Comparison of ENCODE assay signal across 26 cellular contexts in the genomic region with DNA sequence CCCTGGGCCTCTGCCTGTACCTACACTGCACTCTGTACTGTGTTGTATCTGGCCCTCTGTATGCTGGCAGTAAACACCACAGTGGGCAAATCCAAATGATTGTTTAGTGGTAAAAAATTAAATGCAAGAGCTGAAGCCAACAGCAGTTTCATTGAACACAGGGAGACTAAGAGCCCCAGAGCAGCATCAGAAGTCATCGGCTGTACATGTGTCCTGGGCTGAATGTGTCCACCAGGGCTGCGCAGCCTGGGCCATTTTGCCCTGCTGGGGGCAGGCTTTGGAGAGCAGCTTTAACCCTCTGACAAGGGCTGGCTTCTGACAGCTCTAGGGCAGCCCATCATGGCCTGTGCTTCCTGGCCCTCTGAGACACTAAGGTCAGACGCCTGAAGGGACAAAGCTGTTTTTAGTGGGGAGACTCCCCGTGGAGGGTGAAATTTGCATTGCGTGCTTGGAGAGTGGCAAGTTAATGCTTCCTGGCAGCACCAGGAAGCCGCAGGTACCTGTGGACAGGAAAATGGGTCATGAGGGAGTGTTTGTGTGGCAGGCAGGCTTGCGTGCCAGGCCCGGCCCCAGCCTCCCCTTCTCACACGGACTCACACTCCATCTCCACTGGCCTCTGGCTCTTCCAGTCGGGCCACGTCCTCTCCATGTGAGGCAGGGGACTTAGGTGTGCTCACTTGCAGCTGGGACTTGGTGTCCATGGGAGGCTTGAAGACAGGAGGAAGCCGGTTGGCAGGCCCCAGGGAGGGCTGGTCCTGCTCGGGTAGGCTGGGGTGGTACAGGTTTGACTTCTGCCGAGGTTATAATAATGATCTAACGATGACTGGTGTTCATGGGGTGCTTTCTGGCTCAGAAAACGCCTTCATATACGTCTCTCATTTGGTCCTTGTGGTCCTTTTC.
DNase-seq lines count a peak whose midpoint lies in the region; ATAC-seq, FAIRE-seq and TF ChIP-seq lines count a peak whose summit lies in the region.
"Had no signal": no experiment of that assay in that cellular context is flagged by ENCODE, and none has a peak within 500 bp of the region (broad histone marks: within the 10 kb centered on the region; RNA-seq: fewer than 3 reads in every experiment).

No MANE protein-coding gene starts in this region.

- H3K27me3 Mint-ChIP-seq in H9 (ENCODE audit: low read depth): no peaks in the 10 kb centered on the region; the same call in 1 of the 2 replicates

- H4K20me1 ChIP-seq in H9 (ENCODE audit: control insufficient read depth, insufficient read depth, insufficient read length) (no peaks in the 10 kb centered on the region), smooth muscle cell (ENCODE audit: low read depth) (peaks cover 54% of the 10 kb centered on the region)

- H3K27me3 ChIP-seq in H9 (ENCODE audit: insufficient read depth, low read length): no peaks in the 10 kb centered on the region
- H3K27me3 ChIP-seq in WERI-Rb-1 (ENCODE audit: insufficient read depth, low read depth, severe bottlenecking): no peaks in the 10 kb centered on the region
- no peaks in the 10 kb centered on the region for H3K27me3 ChIP-seq in right atrium auricular region
- no peaks in the 10 kb centered on the region for H3K27me3 ChIP-seq in smooth muscle cell (ENCODE audit: low read depth)

- H3K4me2 ChIP-seq in H9 (ENCODE audit: insufficient read depth, insufficient read length, low read length) (no peak overlapping the region), smooth muscle cell (peak overlapping the region; percentile 21)

- H3K23ac ChIP-seq in H9 (ENCODE audit: insufficient read length, low read depth, low read length): no peak overlapping the region

- H3K4me1 Mint-ChIP-seq in H9: peaks cover 33 to 45% of the 10 kb centered on the region in 2 experiments
- H3K4me1 Mint-ChIP-seq: activated CD4-positive, alpha-beta memory T cell treated with anti-CD3 and anti-CD28 coated beads, Interleukin-2, amount 10 ng/mL, durations not matched to agents 7 days and 5 days; CD4-positive, alpha-beta memory T cell had no signal

- no peak overlapping the region for H2BK120ac ChIP-seq in H9 (ENCODE audit: low read depth, low read length, poor library complexity, severe bottlenecking)

- no peak overlapping the region for H2BK5ac ChIP-seq in H9 (ENCODE audit: insufficient read length, low read length)

- H3K36me3 Mint-ChIP-seq in H9 (ENCODE audit: insufficient read depth in 1 of 3, low read depth in 3 of 3): peaks cover 0 to 12% (median 8%) of the 10 kb centered on the region in 3 experiments; a peak in 6 of 7 replicates
- H3K36me3 Mint-ChIP-seq: CD4-positive, alpha-beta memory T cell had no signal

- no peak overlapping the region for H2BK12ac ChIP-seq in H9 (ENCODE audit: insufficient read length, low read depth, low read length)

- H3K18ac ChIP-seq in H9 (ENCODE audit: insufficient read length, low read depth, low read length): no peak overlapping the region

- H3K9me3 Mint-ChIP-seq in H9: peaks cover 0 to 6% of the 10 kb centered on the region in 2 experiments; a peak in 3 of 5 replicates
- H3K9me3 Mint-ChIP-seq: activated CD4-positive, alpha-beta memory T cell treated with anti-CD3 and anti-CD28 coated beads, Interleukin-2, amount 10 ng/mL, durations not matched to agents 7 days and 5 days had no signal

- H3K36me3 ChIP-seq in WERI-Rb-1 (peaks cover 83% of the 10 kb centered on the region), right atrium auricular region (no peaks in the 10 kb centered on the region), smooth muscle cell (ENCODE audit: low read depth) (no peaks in the 10 kb centered on the region)
- H3K36me3 ChIP-seq: lower lobe of right lung, prostate gland had no signal

- no peak overlapping the region for H2BK15ac ChIP-seq in H9 (ENCODE audit: low read depth, low read length)

- H3K4me1 ChIP-seq in H9 (ENCODE audit: insufficient read depth, low read length) (peaks cover 3% of the 10 kb centered on the region; the same call in 1 of the 2 replicates), right atrium auricular region (peaks cover 0 to 71% of the 10 kb centered on the region in 2 donors), smooth muscle cell (ENCODE audit: low read depth) (peaks cover 15% of the 10 kb centered on the region)

- no CpG with 5 or more reads among the region's 17 CpGs for WGBS in H9 (ENCODE audit: extremely low coverage, insufficient read length, low lambda C conversion rate)
- WGBS in smooth muscle cell (ENCODE audit: low lambda C conversion rate): 87% methylated on average over 17 of the region's 17 CpGs

- no peak overlapping the region for H4K91ac ChIP-seq in H9 (ENCODE audit: insufficient read length, low read depth, low read length)

- FAIRE-seq in D721Med (lab: Jason Lieb, UNC): no peak
- FAIRE-seq: G401.6, GM18507, H54, islet of Langerhans had no signal

- H3K56ac ChIP-seq in H9 (ENCODE audit: insufficient read length, low read depth, low read length): no peak overlapping the region

- H3K27ac Mint-ChIP-seq in H9: no peak overlapping the region; a peak in 1 of 7 replicates
- H3K27ac Mint-ChIP-seq: activated B cell treated with CpG ODN at 0.5 μM for 24 hours; activated CD4-positive, alpha-beta memory T cell treated with anti-CD3 and anti-CD28 coated beads, Interleukin-2, amount 10 ng/mL, durations not matched to agents 7 days and 5 days; CD4-positive, alpha-beta memory T cell; type B pancreatic cell had no signal

- H3K23me2 ChIP-seq in H9 (ENCODE audit: insufficient read length, low read depth, low read length, poor library complexity, severe bottlenecking): no peaks in the 10 kb centered on the region

- no peak for ATAC-seq in HG02763 (IDR thresholded peaks at IDR 0.05; ENCODE audit: unreplicated experiment)
- ATAC-seq: lower lobe of right lung had no signal

- H3K79me2 ChIP-seq in H9 (ENCODE audit: insufficient read depth, low read length) (no peaks in the 10 kb centered on the region), smooth muscle cell (ENCODE audit: low read depth) (no peaks in the 10 kb centered on the region)

- H3F3A ChIP-seq in smooth muscle cell (ENCODE audit: low read depth): peaks cover 4% of the 10 kb centered on the region

- H3K79me1 ChIP-seq in H9 (ENCODE audit: insufficient read depth, low read depth, low read length, poor library complexity, severe bottlenecking): no peaks in the 10 kb centered on the region

- H3K9me3 ChIP-seq in H9 (ENCODE audit: control insufficient read depth, low read depth, low read length) (no peaks in the 10 kb centered on the region), WERI-Rb-1 (ENCODE audit: severe bottlenecking) (peaks cover 4% of the 10 kb centered on the region), right atrium auricular region (peaks cover 0 to 5% of the 10 kb centered on the region in 2 donors), smooth muscle cell (replicated peaks; ENCODE audit: low read depth) (no peaks in the 10 kb centered on the region)
- H3K9me3 ChIP-seq: lower lobe of right lung, prostate gland had no signal

- TF ChIP-seq CTCF in H9 (conservative IDR thresholded peaks at IDR 0.05) (peak; percentile 32; the same call in 2 of the 3 replicates), WERI-Rb-1 (IDR thresholded peaks at IDR 0.05; ENCODE audit: low read depth, low read length) (peak; percentile 24; the same call in 1 of the 2 replicates), right atrium auricular region (IDR thresholded peaks at IDR 0.05) (no peak), smooth muscle cell (IDR thresholded peaks at IDR 0.05; ENCODE audit: borderline replicate concordance, insufficient read depth, poor library complexity, severe bottlenecking) (no peak), D721Med (IDR thresholded peaks at IDR 0.05; ENCODE audit: insufficient read depth, missing control alignments) (no peak)

- H4K5ac ChIP-seq in H9 (ENCODE audit: insufficient read length, low read depth, low read length): no peak overlapping the region

- no peak overlapping the region for H3K14ac ChIP-seq in H9 (ENCODE audit: insufficient read depth, low read length)

- no peak overlapping the region for H2BK20ac ChIP-seq in H9 (ENCODE audit: low read depth, low read length, poor library complexity, severe bottlenecking)

- DNase-seq in H9 (peak; percentile 67), WERI-Rb-1 (no peak), right atrium auricular region (ENCODE audit: low spot score) (no peak), smooth muscle cell (lab: John Stamatoyannopoulos, UW; ENCODE audit: unreplicated experiment) (no peak), D721Med (ENCODE audit: insufficient read length, low spot score) (no peak), C1 segment of cervical spinal cord (lab: John Stamatoyannopoulos, UW) (no peak)
- DNase-seq in activated CD4-positive, CD25-positive, alpha-beta regulatory T cell treated with anti-CD3 and anti-CD28 coated beads, Interleukin-2, amount 50 U/mL, for 72 hours: no peak
- DNase-seq: activated B cell treated with CpG ODN at 0.5 μM for 24 hours; activated CD4-positive, alpha-beta memory T cell treated with anti-CD3 and anti-CD28 coated beads, Interleukin-2, amount 10 ng/mL, durations not matched to agents 7 days and 5 days; activated gamma-delta T cell; CD4-positive, alpha-beta memory T cell; effector CD8-positive, alpha-beta T cell; foreskin fibroblast; hypothalamus; lower lobe of right lung; NCI-H2081; NCI-H226; NCI-H82; stimulated activated CD8-positive, alpha-beta memory T cell treated with anti-CD3 and anti-CD28 coated beads, Interleukin-4, amount 100 ng/mL, for 48 hours had no signal

- peak overlapping the region in 1 of 2 experiments; percentile 12; a peak in 1 of 5 replicates for H3K4me3 Mint-ChIP-seq in H9
- H3K4me3 Mint-ChIP-seq: activated B cell treated with CpG ODN at 0.5 μM for 24 hours; activated CD4-positive, alpha-beta memory T cell treated with anti-CD3 and anti-CD28 coated beads, Interleukin-2, amount 10 ng/mL, durations not matched to agents 7 days and 5 days; CD4-positive, alpha-beta memory T cell; type B pancreatic cell had no signal

- H2AK5ac ChIP-seq in H9 (ENCODE audit: insufficient read length, low read length): no peak overlapping the region

- no peak overlapping the region for H3K27ac ChIP-seq in H9 (ENCODE audit: insufficient read length, low read depth, low read length)
- H3K27ac ChIP-seq in WERI-Rb-1: peak overlapping the region; percentile 55
- peak overlapping the region; percentile 41 to 66 for H3K27ac ChIP-seq in right atrium auricular region
- H3K27ac ChIP-seq in smooth muscle cell (ENCODE audit: low read depth): peak overlapping the region; percentile 52
- H3K27ac ChIP-seq: lower lobe of right lung, prostate gland had no signal

- no peak overlapping the region for H3T11ph ChIP-seq in H9 (ENCODE audit: low read length)

- H3K9ac ChIP-seq in H9 (ENCODE audit: extremely low read depth, insufficient read length, low read length) (no peak overlapping the region), smooth muscle cell (ENCODE audit: low read depth) (no peak overlapping the region)

- H3K4ac ChIP-seq in H9 (ENCODE audit: low read depth, low read length): no peak overlapping the region

- H4K8ac ChIP-seq in H9 (replicated peaks; ENCODE audit: insufficient read length, low read depth, low read length): no peak overlapping the region

- H3K4me3 ChIP-seq in WERI-Rb-1 (ENCODE audit: low read depth, low read length) (no peak overlapping the region), right atrium auricular region (no peak overlapping the region), smooth muscle cell (no peak overlapping the region)
- H3K4me3 ChIP-seq: lower lobe of right lung, prostate gland had no signal

- H2AFZ ChIP-seq in H9 (ENCODE audit: low read length) (no peak overlapping the region), smooth muscle cell (ENCODE audit: low read depth) (no peak overlapping the region)

Comparison
In these comparisons a context has a peak if more than half of its experiments do, and no peak if none do; other contexts are left out.
1. CTCF ChIP-seq: peak in H9 (single experiment) and WERI-Rb-1 (single experiment); none in right atrium auricular region (0 of 2), smooth muscle cell (single experiment) and D721Med (single experiment).